21 cellular contexts compared by ENCODE assay signal in the genomic region with DNA sequence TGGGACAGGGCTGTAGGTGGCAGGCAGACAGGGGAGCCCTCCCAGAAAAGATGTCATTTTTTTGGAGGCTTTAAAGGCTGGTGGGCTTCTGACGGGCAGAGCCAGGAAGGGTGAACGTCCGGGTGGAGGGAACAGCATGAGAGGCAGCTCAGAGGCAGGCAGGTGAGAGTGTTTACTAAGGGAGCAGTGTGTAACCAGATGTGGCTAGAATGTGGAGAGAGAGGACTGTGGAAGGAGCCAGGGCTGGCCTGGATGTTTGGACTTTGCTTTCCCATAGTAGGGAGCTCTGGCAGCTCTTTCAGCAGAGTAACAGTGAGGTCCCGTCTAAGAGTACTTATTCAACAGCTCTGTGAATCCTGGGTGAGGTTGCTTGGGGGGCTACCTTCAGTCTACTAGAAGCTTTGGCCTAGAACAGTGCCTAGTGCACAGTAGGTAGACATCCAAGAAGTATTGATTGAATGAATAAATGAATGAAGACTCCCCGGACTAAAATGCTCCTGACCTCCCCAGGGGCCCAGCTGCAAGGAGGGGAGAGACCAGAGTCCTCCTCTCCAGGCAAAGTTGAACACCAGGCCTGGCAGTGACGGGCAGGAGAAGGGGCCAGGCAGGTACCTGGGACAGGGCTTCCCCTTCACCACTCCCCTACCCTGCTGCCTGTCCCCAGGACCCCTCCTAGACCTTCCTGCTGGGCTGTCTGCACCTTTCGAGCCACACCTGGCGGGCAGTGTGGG. TPM values are rescaled to one million over a fixed set of nuclear protein-coding genes. Genes with fewer than 3 reads are reported as not detected.
DNase-seq lines count a peak whose midpoint lies in the region; ATAC-seq and TF ChIP-seq lines count a peak whose summit lies in the region.
"Had no signal": no experiment of that assay in that cellular context is flagged by ENCODE, and none has a peak within 500 bp of the region (broad histone marks: within the 10 kb centered on the region; RNA-seq: fewer than 3 reads in every experiment).

No MANE protein-coding gene starts in this region.

- WGBS in heart left ventricle, 4 donors, result 53 to 65% (median 63%) methylated on average over 6 to 8 of the region's 8 CpGs
- WGBS in endodermal cell (ENCODE audit: insufficient coverage in 1 of 2, insufficient read length in 1 of 2), 2 experiments, result 87 to 96% methylated on average over 7 to 8 of the region's 8 CpGs
- 64 to 86% methylated on average over 4 of the region's 8 CpGs for WGBS in esophagus squamous epithelium, 2 donors

- H3K9me2 ChIP-seq in neural cell (ENCODE audit: insufficient read depth, low read length), result no peaks in the 10 kb centered on the region

- intact Hi-C loops in heart left ventricle (cut with DNase I) (loop anchor here in 2 of 10 donors (5.0 kb wide), 2 partner anchors 40 to 205 kb away; no protein-coding TSS in a partner anchor), cardiac septum (cut with DNase I) (loop anchor here (5.0 kb wide), 1 partner anchor 200 kb away; no protein-coding TSS in a partner anchor), esophagus squamous epithelium (cut with DNase I) (no loop called here)

- DNase-seq in heart left ventricle (peak in 1 of 5 donors; percentile 31), cardiac septum (ENCODE audit: low spot score) (no peak), endodermal cell (peak; percentile 63), NCI-H1417 treated with DMSO at 0.1 percent for 48 hours (lab: John Stamatoyannopoulos, UW) (no peak), esophagus squamous epithelium (lab: John Stamatoyannopoulos, UW) (no peak)
- DNase-seq: activated CD4-positive, alpha-beta T cell treated with anti-CD3 and anti-CD28 coated beads for 36 hours; activated CD8-positive, alpha-beta T cell treated with anti-CD3 and anti-CD28 coated beads, Interleukin-2, amount 10 ng/mL, durations not matched to agents 7 days and 5 days; activated naive CD8-positive, alpha-beta T cell treated with anti-CD3 and anti-CD28 coated beads for 36 hours; CD4-positive, alpha-beta T cell; EL; NCI-H1694; NCI-H510A; occipital lobe; OCI-M1; spleen; T-helper 17 cell had no signal

- no peaks in the 10 kb centered on the region for H3K9me3 Mint-ChIP-seq in endodermal cell
- H3K9me3 Mint-ChIP-seq: activated naive CD8-positive, alpha-beta T cell treated with anti-CD3 and anti-CD28 coated beads for 36 hours; CD4-positive, alpha-beta T cell; GM23338 had no signal

- H3K4me1 Mint-ChIP-seq in endodermal cell, result peaks cover 35% of the 10 kb centered on the region
- H3K4me1 Mint-ChIP-seq: activated CD4-positive, alpha-beta T cell treated with anti-CD3 and anti-CD28 coated beads for 36 hours had no signal

- H3K27ac Mint-ChIP-seq in endodermal cell, result no peak overlapping the region
- H3K27ac Mint-ChIP-seq: activated CD4-positive, alpha-beta T cell treated with anti-CD3 and anti-CD28 coated beads for 36 hours; activated CD8-positive, alpha-beta T cell treated with anti-CD3 and anti-CD28 coated beads, Interleukin-2, amount 10 ng/mL, durations not matched to agents 7 days and 5 days; activated naive CD8-positive, alpha-beta T cell treated with anti-CD3 and anti-CD28 coated beads for 36 hours; CD4-positive, alpha-beta T cell; GM23338; T-helper 17 cell had no signal

- H3K4me3 ChIP-seq in heart left ventricle (no peak overlapping the region), endodermal cell (ENCODE audit: low read length) (no peak overlapping the region), neural cell (ENCODE audit: low read length) (peak overlapping the region; percentile 29), esophagus squamous epithelium (no peak overlapping the region)
- H3K4me3 ChIP-seq: GM23338, spleen had no signal

- H3K27ac ChIP-seq in heart left ventricle (peak overlapping the region; percentile 15 to 96 (median 86)), endodermal cell (ENCODE audit: low read depth, low read length) (no peak overlapping the region), neural cell (ENCODE audit: low read length) (no peak overlapping the region), temporal lobe (ENCODE audit: low read depth, low read length) (peak overlapping the region; percentile 9), esophagus squamous epithelium (no peak overlapping the region)

- no peaks in the 10 kb centered on the region for H3K27me3 Mint-ChIP-seq in endodermal cell (ENCODE audit: insufficient read depth)

- H3K36me3 ChIP-seq in heart left ventricle (no peaks in the 10 kb centered on the region), endodermal cell (ENCODE audit: control insufficient read depth, insufficient read depth, low read length) (peaks cover 22% of the 10 kb centered on the region), neural cell (ENCODE audit: insufficient read depth, low read length) (no peaks in the 10 kb centered on the region), esophagus squamous epithelium (no peaks in the 10 kb centered on the region)
- H3K36me3 ChIP-seq: spleen had no signal

- no peak overlapping the region for H2AFZ ChIP-seq in neural cell (ENCODE audit: low read depth, low read length)
- H2AFZ ChIP-seq: GM23338 had no signal

- H3K79me2 ChIP-seq in neural cell (replicated peaks; ENCODE audit: insufficient read depth, low read length), result peaks cover 64% of the 10 kb centered on the region

- peaks cover 0 to 14% (median 0%) of the 10 kb centered on the region in 9 donors for H3K27me3 ChIP-seq in heart left ventricle
- no peaks in the 10 kb centered on the region for H3K27me3 ChIP-seq in endodermal cell (ENCODE audit: control insufficient read depth, insufficient read depth, low read length, poor library complexity, severe bottlenecking)
- H3K27me3 ChIP-seq in neural cell (ENCODE audit: insufficient read depth, low read depth, low read length), result no peaks in the 10 kb centered on the region
- peaks cover 0 to 25% (median 0%) of the 10 kb centered on the region in 4 donors for H3K27me3 ChIP-seq in esophagus squamous epithelium

- no peaks in the 10 kb centered on the region for H3K9me3 ChIP-seq in heart left ventricle
- no peaks in the 10 kb centered on the region for H3K9me3 ChIP-seq in endodermal cell (ENCODE audit: control insufficient read depth, low read length)
- H3K9me3 ChIP-seq in neural cell (ENCODE audit: low read length), result no peaks in the 10 kb centered on the region
- H3K9me3 ChIP-seq in esophagus squamous epithelium, result no peaks in the 10 kb centered on the region
- H3K9me3 ChIP-seq: spleen had no signal

- H3K36me3 Mint-ChIP-seq in endodermal cell (ENCODE audit: low read depth), result peaks cover 12% of the 10 kb centered on the region
- H3K36me3 Mint-ChIP-seq: activated naive CD8-positive, alpha-beta T cell treated with anti-CD3 and anti-CD28 coated beads for 36 hours had no signal

- ATAC-seq in heart left ventricle, result no peak
- no peak for ATAC-seq in GM21576 (IDR thresholded peaks at IDR 0.05; ENCODE audit: unreplicated experiment)
- ATAC-seq: activated CD4-positive, alpha-beta T cell treated with anti-CD3 and anti-CD28 coated beads for 36 hours; activated CD8-positive, alpha-beta T cell treated with anti-CD3 and anti-CD28 coated beads, Interleukin-2, amount 10 ng/mL, durations not matched to agents 7 days and 5 days; GM23338; SK-N-SH treated with all-trans-retinoic acid at 6 μM for 48 hours; T-helper 17 cell had no signal

- no peak overlapping the region for H3K9ac ChIP-seq in endodermal cell (ENCODE audit: extremely low read depth, low read length, poor library complexity, severe bottlenecking)
- H3K9ac ChIP-seq in neural cell (ENCODE audit: low read length), result peak overlapping the region; percentile 23

- no peak for TF ChIP-seq RAD21 in neural cell (conservative IDR thresholded peaks at IDR 0.05)

- no peak for TF ChIP-seq CTCF in heart left ventricle (IDR thresholded peaks at IDR 0.05)
- no peak for TF ChIP-seq CTCF in endodermal cell (conservative IDR thresholded peaks at IDR 0.05)
- TF ChIP-seq CTCF in neural cell (IDR thresholded peaks at IDR 0.05; ENCODE audit: poor library complexity, severe bottlenecking), result no peak
- TF ChIP-seq CTCF in esophagus squamous epithelium (IDR thresholded peaks at IDR 0.05), result no peak

- no peaks in the 10 kb centered on the region for H4K20me1 ChIP-seq in neural cell (ENCODE audit: insufficient read depth)

- no peaks in the 10 kb centered on the region for H3F3A ChIP-seq in neural cell (ENCODE audit: insufficient read depth, low read length, poor library complexity, severe bottlenecking)

- no peak for TF ChIP-seq EP300 in neural cell (conservative IDR thresholded peaks at IDR 0.05; ENCODE audit: poor library complexity, severe bottlenecking)

- peaks cover 3 to 69% (median 35%) of the 10 kb centered on the region in 12 donors for H3K4me1 ChIP-seq in heart left ventricle
- peaks cover 19% of the 10 kb centered on the region for H3K4me1 ChIP-seq in endodermal cell (ENCODE audit: control insufficient read depth, insufficient read depth, low read length)
- peaks cover 0 to 61% (median 0%) of the 10 kb centered on the region in 3 donors for H3K4me1 ChIP-seq in esophagus squamous epithelium

- no peak overlapping the region for H3K4me2 ChIP-seq in neural cell (ENCODE audit: low read length)
- H3K4me2 ChIP-seq: GM23338 had no signal

- H3K4me3 Mint-ChIP-seq in endodermal cell, result no peak overlapping the region
- H3K4me3 Mint-ChIP-seq: activated CD4-positive, alpha-beta T cell treated with anti-CD3 and anti-CD28 coated beads for 36 hours; activated CD8-positive, alpha-beta T cell treated with anti-CD3 and anti-CD28 coated beads, Interleukin-2, amount 10 ng/mL, durations not matched to agents 7 days and 5 days; activated naive CD8-positive, alpha-beta T cell treated with anti-CD3 and anti-CD28 coated beads for 36 hours; CD4-positive, alpha-beta T cell; GM23338; T-helper 17 cell had no signal

- TF ChIP-seq POLR2A in heart left ventricle (IDR thresholded peaks at IDR 0.05), result no peak
- no peak for TF ChIP-seq POLR2A in esophagus squamous epithelium (IDR thresholded peaks at IDR 0.05)

TF ChIP-seq in neural cell, 6 proteins besides CTCF, POLR2A, EP300 and RAD21 (continues in another document):
- no peak for TF ChIP-seq EZH2 (IDR thresholded peaks at IDR 0.05; ENCODE audit: borderline replicate concordance, insufficient read depth, low read length, poor library complexity, severe bottlenecking)

RNA-seq across cellular contexts. Expression of a gene that starts 8.6 kb away (rescaled TPM):
- total RNA-seq in heart left ventricle (10 to 100 TPM in 6 of 9 donors, 1 to 10 TPM in 3; 3.5 to 45.8 (median 11.2) TPM), cardiac septum (7.8 TPM), endodermal cell (10 to 100 TPM; 21.6 to 24.4 TPM), temporal lobe (3.2 TPM), esophagus squamous epithelium (1 to 10 TPM in 3 of 4 donors, under 1 TPM in 1; 0.57 to 9.3 (median 5.0) TPM)
- polyA plus RNA-seq in heart left ventricle (1 to 10 TPM; 4.1 to 9.4 TPM), neural cell (6.4 and 8.5 TPM in 2 replicates)
- 8.7 TPM for polyA plus RNA-seq in endodermal cell (2013, experiment 1 of 2)
- polyA plus RNA-seq in endodermal cell (2013, experiment 2 of 2), result 8.7 TPM
- 14.9 and 15.6 TPM in 2 replicates for polyA minus RNA-seq in neural cell

Comparison
In these comparisons a context has a peak if more than half of its experiments do, and no peak if none do; other contexts are left out.
1. H3K27ac ChIP-seq: peak in heart left ventricle (12 of 12) and temporal lobe (single experiment); none in endodermal cell (single experiment), neural cell (single experiment) and esophagus squamous epithelium (0 of 4).